In the genomic region with DNA sequence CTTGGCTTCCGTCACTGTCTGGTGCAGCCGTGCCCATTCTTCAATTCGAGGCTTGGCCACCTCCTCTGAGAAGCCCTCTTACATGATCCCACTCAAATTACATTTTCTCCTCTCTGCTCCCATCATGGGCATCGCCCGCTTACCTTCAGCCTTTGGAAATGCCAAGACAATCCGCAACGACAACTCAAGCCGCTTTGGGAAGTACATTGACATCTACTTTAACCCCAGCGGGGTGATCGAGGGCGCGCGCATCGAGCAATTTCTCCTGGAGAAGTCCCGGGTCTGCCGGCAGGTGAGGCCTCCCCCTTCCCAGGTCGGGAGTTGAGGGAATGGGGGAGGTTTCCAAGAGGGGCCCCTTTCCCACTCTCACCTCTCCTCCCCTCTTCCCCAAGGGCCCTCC, we compare ENCODE assay signal across 24 cellular contexts. TPM values are rescaled to one million over a fixed set of nuclear protein-coding genes. Genes with fewer than 3 reads are reported as not detected.
"Had no signal": no experiment of that assay in that cellular context is flagged by ENCODE, and none has a peak within 500 bp of the region (broad histone marks: within the 10 kb centered on the region; RNA-seq: fewer than 3 reads in every experiment).

No MANE protein-coding gene starts in this region.

- H3K36me3 Mint-ChIP-seq: activated naive CD4-positive, alpha-beta T cell treated with anti-CD3 and anti-CD28 coated beads, Interleukin-2, amount 50 U/mL, for 24 hours; naive thymus-derived CD4-positive, alpha-beta T cell; stimulated activated memory B cell treated with anti-CD40 and anti-IgM and Interleukin-4, amounts not matched to agents 10 μg/mL and 1 μg/mL and 100 μg/mL, for 72 hours had no signal

- H3K27me3 Mint-ChIP-seq: activated naive CD4-positive, alpha-beta T cell treated with anti-CD3 and anti-CD28 coated beads, Interleukin-2, amount 50 U/mL, for 24 hours; stimulated activated memory B cell treated with anti-CD40 and anti-IgM and Interleukin-4, amounts not matched to agents 10 μg/mL and 1 μg/mL and 100 μg/mL, for 72 hours had no signal

- H3K9me3 ChIP-seq: body of pancreas, esophagus muscularis mucosa, lower lobe of right lung, pancreas, psoas muscle, SK-N-SH, testis, vagina had no signal

- H3K4me3 ChIP-seq: body of pancreas, cardiac muscle cell, esophagus muscularis mucosa, lower lobe of right lung, pancreas, psoas muscle, skin epidermis, testis, vagina had no signal

- H3K4me2 ChIP-seq: SK-N-SH had no signal

- H3K9me3 Mint-ChIP-seq: activated naive CD4-positive, alpha-beta T cell treated with anti-CD3 and anti-CD28 coated beads, Interleukin-2, amount 50 U/mL, for 24 hours; effector memory CD8-positive, alpha-beta T cell; naive thymus-derived CD4-positive, alpha-beta T cell; stimulated activated memory B cell treated with anti-CD40 and anti-IgM and Interleukin-4, amounts not matched to agents 10 μg/mL and 1 μg/mL and 100 μg/mL, for 72 hours had no signal

- H3K27ac ChIP-seq: body of pancreas, cardiac muscle cell, esophagus muscularis mucosa, lower lobe of right lung, pancreas, psoas muscle, skin epidermis, testis, vagina, WERI-Rb-1 had no signal

- H3K27me3 ChIP-seq: body of pancreas, cardiac muscle cell, esophagus muscularis mucosa, pancreas, testis, vagina had no signal

- ATAC-seq: body of pancreas; effector memory CD8-positive, alpha-beta T cell; lower lobe of right lung; naive thymus-derived CD4-positive, alpha-beta T cell; pancreas; right cardiac atrium; stimulated activated memory B cell treated with anti-CD40 and anti-IgM and Interleukin-4, amounts not matched to agents 10 μg/mL and 1 μg/mL and 100 μg/mL, for 72 hours had no signal

- H3K4me3 Mint-ChIP-seq: activated naive CD4-positive, alpha-beta T cell treated with anti-CD3 and anti-CD28 coated beads, Interleukin-2, amount 50 U/mL, for 24 hours; effector memory CD8-positive, alpha-beta T cell; naive thymus-derived CD4-positive, alpha-beta T cell; stimulated activated memory B cell treated with anti-CD40 and anti-IgM and Interleukin-4, amounts not matched to agents 10 μg/mL and 1 μg/mL and 100 μg/mL, for 72 hours had no signal

- FAIRE-seq: frontal cortex, pancreas had no signal

- H3K4me1 ChIP-seq: body of pancreas, pancreas had no signal

- H3K9ac ChIP-seq: SK-N-SH had no signal

- DNase-seq: activated CD4-positive, CD25-positive, alpha-beta regulatory T cell treated with anti-CD3 and anti-CD28 coated beads, Interleukin-2, amount 50 U/mL, for 72 hours; activated gamma-delta T cell treated with Interleukin-2 at 50 U/mL for 16 hours; anterior cingulate cortex; body of pancreas; effector memory CD8-positive, alpha-beta T cell; glutamatergic neuron; hippocampal formation; lower lobe of right lung; mesendoderm; SK-N-SH; testis; trophoblast cell; WERI-Rb-1 had no signal

- H3K36me3 ChIP-seq: cardiac muscle cell, esophagus muscularis mucosa, lower lobe of right lung, pancreas, vagina, WERI-Rb-1 had no signal

- H3K27ac Mint-ChIP-seq: activated naive CD4-positive, alpha-beta T cell treated with anti-CD3 and anti-CD28 coated beads, Interleukin-2, amount 50 U/mL, for 24 hours; effector memory CD8-positive, alpha-beta T cell; stimulated activated memory B cell treated with anti-CD40 and anti-IgM and Interleukin-4, amounts not matched to agents 10 μg/mL and 1 μg/mL and 100 μg/mL, for 72 hours had no signal

RNA-seq across cellular contexts. Expression of gene MYO7B, which starts 38.3 kb away (rescaled TPM):
- total RNA-seq: vagina had no signal
- polyA plus RNA-seq: naive thymus-derived CD4-positive, alpha-beta T cell had no signal
